7 cellular contexts compared by ENCODE assay signal in the genomic region with DNA sequence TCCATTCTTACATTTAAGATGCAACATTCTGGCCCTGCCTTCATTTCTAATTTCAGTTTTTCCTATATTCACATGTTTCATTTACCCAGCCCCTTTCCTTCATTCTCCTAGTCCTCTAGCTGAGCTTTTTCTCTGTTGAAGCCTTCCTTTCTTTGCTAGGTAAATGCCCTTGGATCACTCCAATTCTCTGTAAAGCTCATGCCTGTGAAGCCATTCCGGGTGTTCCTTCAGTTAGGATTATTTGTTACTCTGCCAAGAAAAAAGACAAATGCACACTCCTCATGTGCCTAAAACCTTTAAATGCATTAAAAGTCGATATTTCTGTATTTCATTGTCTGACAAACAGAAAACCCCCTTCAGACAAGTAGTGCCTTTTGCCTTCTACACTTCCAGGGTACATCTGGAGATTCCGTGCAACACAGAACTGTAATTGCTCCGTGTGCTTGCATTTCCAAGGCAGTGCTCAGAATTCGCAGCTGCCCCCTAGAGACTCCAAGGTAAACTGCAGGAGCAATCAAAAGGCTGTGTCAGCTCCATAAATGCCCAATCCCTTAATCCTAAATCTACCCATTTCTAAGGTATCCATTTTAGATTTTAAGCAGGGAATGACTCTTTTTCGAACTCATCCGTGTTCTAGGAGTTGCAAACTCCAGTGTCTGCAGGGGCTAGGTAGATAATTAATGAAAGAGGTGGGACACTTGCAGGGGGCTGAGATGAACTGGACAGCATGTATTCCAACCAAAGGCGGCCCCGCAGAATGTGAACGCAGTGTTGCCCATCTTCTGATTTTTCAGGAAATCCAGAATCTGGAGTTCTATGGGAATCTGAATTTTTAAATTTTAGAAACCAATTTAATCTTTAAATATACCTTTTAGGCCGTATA.
DNase-seq lines count a peak whose midpoint lies in the region; ATAC-seq and TF ChIP-seq lines count a peak whose summit lies in the region.

No MANE protein-coding gene starts in this region.

- TF ChIP-seq POLR2A in NB4 (IDR thresholded peaks at IDR 0.05; ENCODE audit: extremely low read depth, insufficient read length) = no peak
- TF ChIP-seq POLR2A in gastroesophageal sphincter (IDR thresholded peaks at IDR 0.05) = no peak
- TF ChIP-seq POLR2A in ovary (IDR thresholded peaks at IDR 0.05) = no peak

- H3K27me3 ChIP-seq in gastroesophageal sphincter (peaks cover 5% of the 10 kb centered on the region), ovary (no peaks in the 10 kb centered on the region)

- H3K4me1 ChIP-seq in gastroesophageal sphincter (no peaks in the 10 kb centered on the region), ovary (ENCODE audit: insufficient read depth) (no peaks in the 10 kb centered on the region)

- WGBS in gastroesophageal sphincter (ENCODE audit: low coverage in 1 of 2), 2 donors = 50 to 52% methylated on average over 8 to 9 of the region's 11 CpGs
- 40 to 43% (median 41%) methylated on average over 11 of the region's 11 CpGs for WGBS in ovary, 3 donors

- DNase-seq in ELR (ENCODE audit: low read depth) = peak; percentile 61
- peak; percentile 45 for DNase-seq in NB4 (ENCODE audit: low read depth)
- DNase-seq in activated CD4-positive, alpha-beta T cell treated with anti-CD3 and anti-CD28 coated beads, Interleukin-2, amount 10 ng/mL, durations not matched to agents 24 days and 14 days = peak; percentile 70
- DNase-seq in ovary = peak in 3 of 5 donors; percentile 25 to 28 (median 26)

- H3K4me1 Mint-ChIP-seq in activated CD4-positive, alpha-beta T cell treated with anti-CD3 and anti-CD28 coated beads, Interleukin-2, amount 10 ng/mL, durations not matched to agents 24 days and 14 days = no peaks in the 10 kb centered on the region

- H3K9me3 ChIP-seq in gastroesophageal sphincter = no peaks in the 10 kb centered on the region
- no peaks in the 10 kb centered on the region for H3K9me3 ChIP-seq in ovary

- peaks cover 4% of the 10 kb centered on the region for H3K27me3 Mint-ChIP-seq in activated CD4-positive, alpha-beta T cell treated with anti-CD3 and anti-CD28 coated beads, Interleukin-2, amount 10 ng/mL, durations not matched to agents 24 days and 14 days

- no peak for TF ChIP-seq EP300 in gastroesophageal sphincter (IDR thresholded peaks at IDR 0.05)
- no peak for TF ChIP-seq EP300 in ovary (IDR thresholded peaks at IDR 0.05)

- no peak overlapping the region for H3K4me3 Mint-ChIP-seq in activated CD4-positive, alpha-beta T cell treated with anti-CD3 and anti-CD28 coated beads, Interleukin-2, amount 10 ng/mL, durations not matched to agents 24 days and 14 days

- H3K9me3 Mint-ChIP-seq in activated CD4-positive, alpha-beta T cell treated with anti-CD3 and anti-CD28 coated beads, Interleukin-2, amount 10 ng/mL, durations not matched to agents 24 days and 14 days = no peaks in the 10 kb centered on the region

- H3K27ac Mint-ChIP-seq in activated CD4-positive, alpha-beta T cell treated with anti-CD3 and anti-CD28 coated beads, Interleukin-2, amount 10 ng/mL, durations not matched to agents 24 days and 14 days = no peak overlapping the region

- H3K36me3 Mint-ChIP-seq in activated CD4-positive, alpha-beta T cell treated with anti-CD3 and anti-CD28 coated beads, Interleukin-2, amount 10 ng/mL, durations not matched to agents 24 days and 14 days (ENCODE audit: low read depth) = no peaks in the 10 kb centered on the region

- intact Hi-C loops in activated CD4-positive, alpha-beta T cell treated with anti-CD3 and anti-CD28 coated beads, Interleukin-2, amount 10 ng/mL, durations not matched to agents 24 days and 14 days (cut with micrococcal nuclease) = loop anchor here (10.0 kb wide), 1 partner anchor 376 kb away; no protein-coding TSS in a partner anchor
- intact Hi-C loops in ovary (cut with DNase I) = no loop called here

- ATAC-seq in GM21723 (IDR thresholded peaks at IDR 0.05; ENCODE audit: unreplicated experiment) (peak; percentile 66), gastroesophageal sphincter (peak; percentile 69), GM18520 (IDR thresholded peaks at IDR 0.05; ENCODE audit: unreplicated experiment) (no peak)

- H3K4me3 ChIP-seq in NB4 (ENCODE audit: low read depth, low read length) (no peak overlapping the region), gastroesophageal sphincter (no peak overlapping the region), ovary (no peak overlapping the region)

- TF ChIP-seq CTCF in NB4 (IDR thresholded peaks at IDR 0.05; ENCODE audit: low read depth, low read length) = peak; percentile 79
- TF ChIP-seq CTCF in gastroesophageal sphincter (IDR thresholded peaks at IDR 0.05) = peak; percentile 52 to 80 (median 72)
- peak in 2 of 3 donors; percentile 11 to 45 for TF ChIP-seq CTCF in ovary (IDR thresholded peaks at IDR 0.05)

- H3K27ac ChIP-seq in gastroesophageal sphincter = no peak overlapping the region
- no peak overlapping the region for H3K27ac ChIP-seq in ovary

- no peaks in the 10 kb centered on the region for H3K36me3 ChIP-seq in gastroesophageal sphincter
- H3K36me3 ChIP-seq in ovary = no peaks in the 10 kb centered on the region

Comparison
In these comparisons a context has a peak if more than half of its experiments do, and no peak if none do; other contexts are left out.
1. CTCF ChIP-seq: peak in every context shown above with its lines; median percentile 79 in NB4; 72 in gastroesophageal sphincter; 28 in ovary.